8 cellular contexts compared by ENCODE assay signal in the genomic region with DNA sequence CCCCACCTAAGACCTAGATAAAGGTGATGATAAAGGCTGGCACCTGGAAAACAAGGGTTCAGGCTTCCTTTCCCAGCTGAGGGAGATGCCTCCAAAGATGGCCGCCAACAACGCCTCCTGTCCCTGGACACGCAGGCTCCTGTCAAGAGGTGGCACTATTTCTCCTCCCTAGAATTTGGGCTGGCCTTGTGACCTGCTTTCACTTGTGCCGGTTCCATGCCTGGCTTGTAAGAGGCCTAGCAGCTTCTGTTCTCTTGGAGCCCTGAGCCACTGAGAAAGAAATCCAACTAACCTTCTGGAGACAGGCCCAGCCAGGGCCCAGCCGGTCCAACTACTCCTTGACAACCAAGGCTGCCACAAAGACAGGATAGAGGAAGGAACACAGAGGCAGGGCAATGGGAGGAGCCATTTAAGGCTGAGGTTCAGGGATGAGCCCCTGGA.
DNase-seq lines count a peak whose midpoint lies in the region; ATAC-seq and TF ChIP-seq lines count a peak whose summit lies in the region.

No MANE protein-coding gene starts in this region.

- peak overlapping the region; percentile 90 for H2AFZ ChIP-seq in GM23248
- no peak overlapping the region for H2AFZ ChIP-seq in OCI-LY1 (ENCODE audit: low read length)

- WGBS in GM23248 (ENCODE audit: low coverage in 1 of 2, low lambda C conversion rate in 2 of 2, missing lambda C conversion rate in 2 of 2), 2 experiments: 17 to 22% methylated on average over 5 of the region's 5 CpGs
- 62% methylated on average over 5 of the region's 5 CpGs; no CpG with 5 or more reads in 1 of the 2 donors for WGBS in transverse colon (ENCODE audit: low coverage in 1 of 2), 2 donors

- H3K4me2 ChIP-seq in GM23248 (ENCODE audit: unreplicated experiment) (no peak overlapping the region), OCI-LY1 (ENCODE audit: low read length) (no peak overlapping the region)

- H3K4me1 ChIP-seq in GM23248 (ENCODE audit: insufficient read depth): no peaks in the 10 kb centered on the region
- H3K4me1 ChIP-seq in OCI-LY1 (ENCODE audit: insufficient read depth, low read length, severe bottlenecking): no peaks in the 10 kb centered on the region
- no peaks in the 10 kb centered on the region for H3K4me1 ChIP-seq in transverse colon

- no peak for TF ChIP-seq EP300 in transverse colon (IDR thresholded peaks at IDR 0.05; ENCODE audit: low read depth)

- H3K9ac ChIP-seq in GM23248 (peak overlapping the region; percentile 40; the same call in 1 of the 2 replicates), OCI-LY1 (ENCODE audit: low read length) (no peak overlapping the region)

- H3K9me3 ChIP-seq in GM23248 (ENCODE audit: low read depth): no peaks in the 10 kb centered on the region
- H3K9me3 ChIP-seq in OCI-LY1 (ENCODE audit: low read length): no peaks in the 10 kb centered on the region
- no peaks in the 10 kb centered on the region for H3K9me3 ChIP-seq in transverse colon

- H3F3A ChIP-seq in GM23248 (ENCODE audit: insufficient read depth) (no peaks in the 10 kb centered on the region), OCI-LY1 (ENCODE audit: insufficient read depth, low read length) (no peaks in the 10 kb centered on the region)

- H3K79me2 ChIP-seq in GM23248 (ENCODE audit: insufficient read depth) (no peaks in the 10 kb centered on the region), OCI-LY1 (ENCODE audit: insufficient read depth, low read length) (no peaks in the 10 kb centered on the region)

- H3K4me3 ChIP-seq in AG04449 (ENCODE audit: low read depth, low read length) (no peak overlapping the region), GM23248 (no peak overlapping the region), OCI-LY1 (ENCODE audit: low read depth, low read length, poor library complexity, severe bottlenecking) (no peak overlapping the region), foreskin fibroblast (ENCODE audit: low read depth in 1 of 2, low read length in 2 of 2) (no peak overlapping the region), transverse colon (no peak overlapping the region)

- intact Hi-C loops in transverse colon (cut with DNase I; ENCODE audit: low total_unique reads): loop anchor here (5.0 kb wide), 1 partner anchor 134 kb away; no protein-coding TSS in a partner anchor

- peak; percentile 61 for TF ChIP-seq CTCF in AG04449 (IDR thresholded peaks at IDR 0.05; ENCODE audit: insufficient read depth, low read length, missing control alignments)
- TF ChIP-seq CTCF in OCI-LY1 (IDR thresholded peaks at IDR 0.05; ENCODE audit: low read length): peak; percentile 68
- TF ChIP-seq CTCF in foreskin fibroblast (IDR thresholded peaks at IDR 0.05; ENCODE audit: low read depth, low read length): peak; percentile 51
- TF ChIP-seq CTCF in transverse colon (IDR thresholded peaks at IDR 0.05): peak; percentile 38 to 60 (median 44)

- H3K27ac ChIP-seq in GM23248: no peak overlapping the region
- H3K27ac ChIP-seq in OCI-LY1 (ENCODE audit: low read depth, low read length, poor library complexity, severe bottlenecking): no peak overlapping the region
- H3K27ac ChIP-seq in transverse colon: peak overlapping the region in 2 of 4 donors; percentile 36 to 47

- H3K36me3 ChIP-seq in GM23248 (ENCODE audit: low read depth): no peaks in the 10 kb centered on the region
- no peaks in the 10 kb centered on the region for H3K36me3 ChIP-seq in OCI-LY1 (ENCODE audit: insufficient read depth, low read length)
- no peaks in the 10 kb centered on the region for H3K36me3 ChIP-seq in transverse colon

- no peak for TF ChIP-seq POLR2A in transverse colon (IDR thresholded peaks at IDR 0.05)

- H4K20me1 ChIP-seq in GM23248 (ENCODE audit: insufficient read depth) (no peaks in the 10 kb centered on the region), OCI-LY1 (ENCODE audit: insufficient read depth, low read length) (no peaks in the 10 kb centered on the region)

- no peak for DNase-seq in AG04449 (ENCODE audit: low read depth, low spot score)
- peak; percentile 89 for DNase-seq in GM23248
- DNase-seq in activated T-helper 1 cell treated with anti-CD3 and anti-CD28 coated beads, Interleukin-2, amount 50 U/mL, for 16 hours (ENCODE audit: low read depth in 1 of 2, low spot score in 1 of 2): peak; percentile 6 to 11
- DNase-seq in foreskin fibroblast: peak; percentile 40 to 79
- DNase-seq in occipital lobe (lab: John Stamatoyannopoulos, UW): peak; percentile 45
- DNase-seq in transverse colon: peak; percentile 59

- H3K9me2 ChIP-seq in GM23248 (ENCODE audit: insufficient read depth) (no peaks in the 10 kb centered on the region), OCI-LY1 (ENCODE audit: low read depth, low read length) (no peaks in the 10 kb centered on the region)

- H3K27me3 ChIP-seq in GM23248 (replicated peaks; ENCODE audit: insufficient read depth) (no peaks in the 10 kb centered on the region; the same call in 1 of the 2 replicates), OCI-LY1 (ENCODE audit: insufficient read depth, low read length) (no peaks in the 10 kb centered on the region), transverse colon (no peaks in the 10 kb centered on the region)

- CTCF ChIA-PET in AG04449 (lab: Yijun Ruan, JAX): interaction anchor here (0.8 to 6.5 kb wide), 12 partner anchors 9 to 195 kb away, joined by 3 to 72 read pairs (median 4); no protein-coding TSS in a partner anchor

- POLR2A ChIA-PET in AG04449 (lab: Yijun Ruan, JAX): no interaction called here

- in situ Hi-C loops in GM23248 (cut with MboI) (no loop called here), transverse colon (cut with MboI; ENCODE audit: low pct_ligation_motif_present in 1 of 4, low pct_unique_long_range_greater_than_20kb in 1 of 4, low sequenced_read_pairs in 3 of 4) (loop anchor here (25.0 kb wide), 1 partner anchor 129 kb away; no protein-coding TSS in a partner anchor)

- ATAC-seq in GM19035 (IDR thresholded peaks at IDR 0.05; ENCODE audit: unreplicated experiment): no peak
